In genomic region chr12:66516133-66516532, GRCh38 we compare ENCODE assay signal across 22 cellular contexts.
A peak's percentile ranks its signal among the peaks of the same experiment; 100 is the strongest.
DNase-seq lines count a peak whose midpoint lies in the region; ATAC-seq, FAIRE-seq and TF ChIP-seq lines count a peak whose summit lies in the region.
"Had no signal": no experiment of that assay in that cellular context is flagged by ENCODE, and none has a peak within 500 bp of the region (broad histone marks: within the 10 kb centered on the region; RNA-seq: fewer than 3 reads in every experiment).

No MANE protein-coding gene starts in this region.

- no peak for FAIRE-seq in GM12878 (lab: Jason Lieb, UNC)
- FAIRE-seq: GM12892, small intestine had no signal

- no peak for TF ChIP-seq POLR2A in GM12878 (IDR thresholded peaks at IDR 0.05; ENCODE audit: low read depth, low read length)
- TF ChIP-seq POLR2A in right lobe of liver (IDR thresholded peaks at IDR 0.05): no peak

- no peak for TF ChIP-seq EP300 in GM12878 (IDR thresholded peaks at IDR 0.05; ENCODE audit: borderline replicate concordance in 1 of 2, control insufficient read depth in 1 of 2, low read depth in 2 of 2, low read length in 2 of 2)

- TF ChIP-seq RAD21 in GM12878 (IDR thresholded peaks at IDR 0.05; ENCODE audit: insufficient read depth, low read depth, low read length): no peak

- TF ChIP-seq CTCF in AG10803 (conservative IDR thresholded peaks at IDR 0.05; ENCODE audit: low read length) (no peak), GM12878 (IDR thresholded peaks at IDR 0.05 in 2 of 3, conservative IDR thresholded peaks at IDR 0.05 in 1 of 3; ENCODE audit: control insufficient read depth in 2 of 3, extremely low read depth in 1 of 3, insufficient read depth in 1 of 3, low read depth in 3 of 3, low read length in 3 of 3) (no peak), right lobe of liver (IDR thresholded peaks at IDR 0.05) (no peak)

- intact Hi-C loops in GM12878 (cut with micrococcal nuclease; ENCODE audit: unreplicated experiment) (no loop called here), right lobe of liver (cut with DNase I) (no loop called here)

- H3K9me3 ChIP-seq in GM12878 (replicated peaks; ENCODE audit: control insufficient read depth, insufficient read depth, low read length): no peaks in the 10 kb centered on the region
- H3K9me3 ChIP-seq in right lobe of liver: peaks cover 0 to 4% (median 0%) of the 10 kb centered on the region in 4 donors
- H3K9me3 ChIP-seq: left lung, mucosa of descending colon, prostate gland, SK-N-SH, upper lobe of right lung had no signal

- H3K9ac ChIP-seq in GM12878 (ENCODE audit: control insufficient read depth, insufficient read depth, low read length): no peak overlapping the region
- H3K9ac ChIP-seq: SK-N-SH had no signal

- DNase-seq in AG10803 (ENCODE audit: low read depth) (peak; percentile 7), Kasumi-1 (lab: John Stamatoyannopoulos, UW) (peak; percentile 16 to 36), GM12878 (ENCODE audit: low read depth, low spot score) (no peak), kidney tubule cell (ENCODE audit: low spot score) (peak; percentile 52), right lobe of liver (no peak), midbrain (lab: John Stamatoyannopoulos, UW) (no peak), NCI-H2196 treated with DMSO at 0.1 percent for 48 hours (lab: John Stamatoyannopoulos, UW; ENCODE audit: unreplicated experiment) (no peak)
- DNase-seq: activated CD4-positive, alpha-beta memory T cell treated with anti-CD3 and anti-CD28 coated beads, Interleukin-2, amount 10 ng/mL, durations not matched to agents 7 days and 5 days; amygdala; effector memory CD8-positive, alpha-beta T cell; GOT3; left lung; mucosa of descending colon; NCI-H1417; NCI-H524 treated with DMSO at 0.1 percent for 48 hours; RPMI8226; SK-N-SH; small intestine; upper lobe of right lung had no signal

- RAD21 ChIA-PET in GM12878 (lab: Charles Lee; ENCODE audit: unreplicated experiment): no interaction called here

- CTCF ChIA-PET in GM12878 (lab: Yijun Ruan, JAX): no interaction called here

- H3K4me1 ChIP-seq in GM12878 (ENCODE audit: control insufficient read depth, insufficient read depth, low read length) (no peaks in the 10 kb centered on the region), right lobe of liver (no peaks in the 10 kb centered on the region)
- H3K4me1 ChIP-seq: left lung, prostate gland, upper lobe of right lung had no signal

- ATAC-seq in GM12878: no peak
- no peak for ATAC-seq in HG02759 (IDR thresholded peaks at IDR 0.05; ENCODE audit: unreplicated experiment)
- ATAC-seq in right lobe of liver: no peak
- ATAC-seq: effector memory CD8-positive, alpha-beta T cell; left lung; mucosa of descending colon; upper lobe of right lung had no signal

- SMC1A ChIA-PET in GM12878 (lab: Charles Lee; ENCODE audit: uncharacterized antibody, unreplicated experiment): interaction anchor here (0.6 kb wide), 1 partner anchor 1084 kb away, joined by 3 read pairs; no protein-coding TSS in a partner anchor

- H3K27me3 ChIP-seq in GM12878 (replicated peaks in 1 of 2; ENCODE audit: control insufficient read depth in 2 of 2, insufficient read depth in 2 of 2, low read length in 1 of 2) (no peaks in the 10 kb centered on the region), right lobe of liver (no peaks in the 10 kb centered on the region)
- H3K27me3 ChIP-seq: left lung, upper lobe of right lung had no signal

- H3K4me3 ChIP-seq in AG10803 (ENCODE audit: low read length): no peak overlapping the region
- no peak overlapping the region for H3K4me3 ChIP-seq in GM12878
- no peak overlapping the region for H3K4me3 ChIP-seq in right lobe of liver
- H3K4me3 ChIP-seq: left lung, mucosa of descending colon, prostate gland, upper lobe of right lung had no signal

- H3K79me2 ChIP-seq in GM12878 (ENCODE audit: control insufficient read depth, insufficient read depth, low read length): no peaks in the 10 kb centered on the region

- no peaks in the 10 kb centered on the region for H4K20me1 ChIP-seq in GM12878 (ENCODE audit: control insufficient read depth, insufficient read depth)

- H3K27ac ChIP-seq in GM12878 (ENCODE audit: control insufficient read depth, insufficient read depth): no peak overlapping the region
- no peak overlapping the region for H3K27ac ChIP-seq in right lobe of liver
- H3K27ac ChIP-seq: left lung, prostate gland, upper lobe of right lung had no signal

- 0% methylated on average over 2 of the region's 2 CpGs for WGBS in GM12878 (ENCODE audit: insufficient coverage, insufficient replicate concordance, low lambda C conversion rate, missing lambda C conversion rate)
- 30% methylated on average over 2 of the region's 2 CpGs for WGBS in right lobe of liver (ENCODE audit: insufficient coverage, low coverage, low lambda C conversion rate, missing lambda C conversion rate)

- BruUV-seq in GM12878 (replicated peaks; lab: Mats Ljungman, UMichigan): no TSS peak

- no peaks in the 10 kb centered on the region for H3K36me3 ChIP-seq in GM12878 (ENCODE audit: control insufficient read depth in 2 of 2, insufficient read depth in 2 of 2, low read length in 1 of 2)
- H3K36me3 ChIP-seq in right lobe of liver: no peaks in the 10 kb centered on the region
- H3K36me3 ChIP-seq: left lung, prostate gland, upper lobe of right lung had no signal

- H3K4me2 ChIP-seq in GM12878 (ENCODE audit: control insufficient read depth, insufficient read depth): no peak overlapping the region
- H3K4me2 ChIP-seq: SK-N-SH had no signal

- POLR2A ChIA-PET in GM12878 (lab: Charles Lee): no interaction called here

- H2AFZ ChIP-seq in GM12878 (ENCODE audit: control insufficient read depth, low read depth, low read length): no peak overlapping the region

- in situ Hi-C loops in GM12878 (cut with MboI): no loop called here

TF ChIP-seq in GM12878, 131 proteins besides CTCF, POLR2A, EP300 and RAD21:
- peak; percentile 38; the same call in 1 of the 2 replicates for TF ChIP-seq RUNX3 (IDR thresholded peaks at IDR 0.05; ENCODE audit: low read length)
- no peak for TF ChIP-seq NRF1 (conservative IDR thresholded peaks at IDR 0.05; ENCODE audit: low read depth, low read length)

Comparison
In these comparisons a context has a peak if more than half of its experiments do, and no peak if none do; other contexts are left out.
1. DNase-seq: peak in AG10803 (single experiment), Kasumi-1 (2 of 2) and kidney tubule cell (single experiment); none in GM12878 (single experiment), right lobe of liver (0 of 3), midbrain (single experiment) and NCI-H2196 treated with DMSO at 0.1 percent for 48 hours (single experiment).